8 cellular contexts compared by ENCODE assay signal in the genomic region with DNA sequence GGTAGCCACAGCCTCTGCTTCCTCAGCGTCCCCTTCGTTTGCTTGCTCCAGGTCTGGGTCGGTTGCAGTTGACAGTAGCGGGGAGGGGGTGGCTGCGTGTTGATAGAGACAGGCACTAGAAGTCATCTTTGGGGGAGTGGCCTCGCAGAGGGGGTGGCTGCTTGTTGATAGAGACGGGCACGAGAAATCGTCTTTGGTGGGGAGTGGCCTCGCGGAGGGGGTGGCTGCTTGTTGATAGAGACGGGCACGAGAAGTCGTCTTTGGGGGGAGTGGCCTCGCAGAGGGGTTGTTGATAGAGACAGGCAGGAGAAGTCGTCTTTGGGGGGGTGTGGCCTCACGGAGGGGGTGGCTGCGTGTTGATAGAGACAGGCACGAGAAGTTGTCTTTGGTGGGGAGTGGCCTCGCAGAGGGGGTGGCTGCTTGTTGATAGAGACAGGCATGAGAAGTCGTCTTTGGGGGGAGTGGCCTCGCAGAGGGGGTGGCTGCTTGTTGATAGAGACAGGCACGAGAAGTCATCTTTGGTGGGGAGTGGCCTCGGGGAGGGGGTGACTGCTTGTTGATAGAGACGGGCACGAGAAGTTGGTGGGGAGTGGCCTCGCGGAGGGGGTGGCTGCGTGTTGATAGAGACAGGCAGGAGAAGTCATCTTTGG.
A peak's percentile ranks its signal among the peaks of the same experiment; 100 is the strongest.
DNase-seq lines count a peak whose midpoint lies in the region; ATAC-seq, FAIRE-seq and TF ChIP-seq lines count a peak whose summit lies in the region.

No MANE protein-coding gene starts in this region.

- no peak for TF ChIP-seq POLR2A in transverse colon (IDR thresholded peaks at IDR 0.05)

- WGBS in transverse colon (ENCODE audit: low coverage in 1 of 2), 2 donors, result 7 to 17% methylated on average over 9 to 29 of the region's 29 CpGs

- peaks cover 34% of the 10 kb centered on the region for H3K4me1 Mint-ChIP-seq in astrocyte (ENCODE audit: low read depth, unreplicated experiment)

- CTCF ChIA-PET in PC-3 (lab: Charles Lee), result no interaction called here

- TF ChIP-seq CTCF in left ventricle myocardium inferior (IDR thresholded peaks at IDR 0.05; ENCODE audit: borderline replicate concordance), result no peak
- TF ChIP-seq CTCF in astrocyte (IDR thresholded peaks at IDR 0.05; ENCODE audit: insufficient read depth, low read depth, low read length), result no peak
- no peak for TF ChIP-seq CTCF in keratinocyte (optimal IDR thresholded peaks at IDR 0.05 in 1 of 3, IDR thresholded peaks at IDR 0.05 in 1 of 3, conservative IDR thresholded peaks at IDR 0.05 in 1 of 3; ENCODE audit: extremely low read depth in 1 of 3, insufficient read depth in 2 of 3, low read length in 3 of 3)
- no peak for TF ChIP-seq CTCF in transverse colon (IDR thresholded peaks at IDR 0.05)
- TF ChIP-seq CTCF in PC-3 (conservative IDR thresholded peaks at IDR 0.05; ENCODE audit: low read depth, low read length), result no peak

- POLR2A ChIA-PET in PC-3 (lab: Charles Lee; ENCODE audit: unreplicated experiment), result no interaction called here

- peaks cover 19% of the 10 kb centered on the region for H3K9me3 Mint-ChIP-seq in astrocyte (ENCODE audit: unreplicated experiment)

- intact Hi-C loops in left ventricle myocardium inferior (cut with micrococcal nuclease), result no loop called here
- intact Hi-C loops in Right ventricle myocardium superior (cut with DNase I), result no loop called here
- intact Hi-C loops in transverse colon (cut with DNase I; ENCODE audit: low total_unique reads), result no loop called here
- intact Hi-C loops in PC-3 (cut with micrococcal nuclease), result no loop called here

- no peak for ATAC-seq in Right ventricle myocardium superior (ENCODE audit: poor library complexity)
- no peak for ATAC-seq in HG02981 (IDR thresholded peaks at IDR 0.05; ENCODE audit: unreplicated experiment)
- ATAC-seq in PC-3, result no peak

- peak overlapping the region; percentile 70 for H3K9ac ChIP-seq in astrocyte (ENCODE audit: low read length)
- peak overlapping the region; percentile 39 for H3K9ac ChIP-seq in keratinocyte (ENCODE audit: control insufficient read depth, extremely low read depth, insufficient read depth, low read length)
- H3K9ac ChIP-seq in PC-3 (ENCODE audit: low read length), result no peak overlapping the region

- peak overlapping the region; percentile 90 for H3K27ac Mint-ChIP-seq in astrocyte (ENCODE audit: unreplicated experiment)

- H3K4me3 Mint-ChIP-seq in astrocyte (ENCODE audit: unreplicated experiment), result peak overlapping the region; percentile 78

- H2AFZ ChIP-seq in astrocyte (ENCODE audit: low read depth, low read length) (peak overlapping the region; percentile 77), keratinocyte (ENCODE audit: control insufficient read depth, low read length) (peak overlapping the region; percentile 51), PC-3 (ENCODE audit: low read length) (no peak overlapping the region)

- H3K79me2 ChIP-seq in astrocyte (ENCODE audit: insufficient read depth, low read length), result peaks cover 4% of the 10 kb centered on the region
- no peaks in the 10 kb centered on the region for H3K79me2 ChIP-seq in keratinocyte (ENCODE audit: control insufficient read depth, insufficient read depth, low read length)
- H3K79me2 ChIP-seq in PC-3 (ENCODE audit: low read length), result no peaks in the 10 kb centered on the region

- no peaks in the 10 kb centered on the region for H3K9me1 ChIP-seq in keratinocyte (ENCODE audit: control insufficient read depth, extremely low read depth, insufficient read depth, low read length)

- no peak for DNase-seq in left ventricle myocardium inferior
- no peak for DNase-seq in Right ventricle myocardium superior
- peak; percentile 35 for DNase-seq in astrocyte (ENCODE audit: low read depth)
- peak; percentile 19 for DNase-seq in keratinocyte (ENCODE audit: low read depth, low spot score)
- DNase-seq in transverse colon, result no peak
- DNase-seq in NCI-H2029 treated with DMSO at 0.1 percent for 48 hours (lab: John Stamatoyannopoulos, UW), result no peak
- no peak for DNase-seq in PC-3

- FAIRE-seq in astrocyte (lab: Jason Lieb, UNC), result no peak
- no peak for FAIRE-seq in keratinocyte (lab: Jason Lieb, UNC)

- no peaks in the 10 kb centered on the region for H3K27me3 Mint-ChIP-seq in astrocyte (ENCODE audit: low read depth, unreplicated experiment)

- H3F3A ChIP-seq in PC-3 (ENCODE audit: low read length, unreplicated experiment), result no peaks in the 10 kb centered on the region

- no peaks in the 10 kb centered on the region for H3K9me2 ChIP-seq in PC-3 (replicated peaks; ENCODE audit: low read length)

- dilution Hi-C loops in keratinocyte (cut with MboI; ENCODE audit: extremely low pct_ligation_motif_present, low sequenced_read_pairs), result no loop called here

- H3K27ac ChIP-seq in left ventricle myocardium inferior (replicated peaks) (no peak overlapping the region), astrocyte (ENCODE audit: low read depth, low read length) (peak overlapping the region; percentile 14), keratinocyte (ENCODE audit: control insufficient read depth, insufficient read depth, low read length) (peak overlapping the region; percentile 44), transverse colon (no peak overlapping the region), PC-3 (ENCODE audit: low read length) (no peak overlapping the region)

- TF ChIP-seq EP300 in transverse colon (IDR thresholded peaks at IDR 0.05; ENCODE audit: low read depth), result no peak

- no TSS peak for BruUV-seq in PC-3 (replicated peaks; lab: Mats Ljungman, UMichigan)

- H3K36me3 Mint-ChIP-seq in astrocyte (ENCODE audit: low read depth, unreplicated experiment), result peaks cover 11% of the 10 kb centered on the region

- H4K20me1 ChIP-seq in astrocyte (ENCODE audit: insufficient read depth, low read length) (peaks cover 14% of the 10 kb centered on the region), keratinocyte (ENCODE audit: control insufficient read depth, extremely low read depth, insufficient read depth, low read length) (no peaks in the 10 kb centered on the region), PC-3 (ENCODE audit: low read length) (no peaks in the 10 kb centered on the region)

- peak overlapping the region; percentile 51 for H3K4me3 ChIP-seq in left ventricle myocardium inferior
- peak overlapping the region; percentile 54 for H3K4me3 ChIP-seq in astrocyte (ENCODE audit: insufficient read depth, low read depth, low read length)
- peak overlapping the region; percentile 22 to 60 (median 43) for H3K4me3 ChIP-seq in keratinocyte (ENCODE audit: control insufficient read depth in 2 of 3, extremely low read depth in 1 of 3, insufficient read depth in 2 of 3, low read depth in 1 of 3, low read length in 3 of 3)
- peak overlapping the region in 3 of 4 donors; percentile 1 to 31 (median 15) for H3K4me3 ChIP-seq in transverse colon
- H3K4me3 ChIP-seq in PC-3 (ENCODE audit: low read length), result no peak overlapping the region

- H3K4me2 ChIP-seq in astrocyte (ENCODE audit: low read length) (peak overlapping the region; percentile 98), keratinocyte (ENCODE audit: control insufficient read depth, extremely low read depth, insufficient read depth, low read depth, low read length) (peak overlapping the region; percentile 84), PC-3 (ENCODE audit: low read length) (no peak overlapping the region)

- peaks cover 9% of the 10 kb centered on the region for H3K4me1 ChIP-seq in left ventricle myocardium inferior
- peaks cover 27% of the 10 kb centered on the region for H3K4me1 ChIP-seq in astrocyte (ENCODE audit: insufficient read depth, low read length)
- peaks cover 4% of the 10 kb centered on the region for H3K4me1 ChIP-seq in keratinocyte (ENCODE audit: control insufficient read depth, extremely low read depth, insufficient read depth, low read length)
- peaks cover 0 to 9% (median 6%) of the 10 kb centered on the region in 4 donors for H3K4me1 ChIP-seq in transverse colon
- H3K4me1 ChIP-seq in PC-3 (ENCODE audit: insufficient read depth, low read length), result no peaks in the 10 kb centered on the region

- in situ Hi-C loops in transverse colon (cut with MboI; ENCODE audit: low pct_ligation_motif_present in 1 of 4, low pct_unique_long_range_greater_than_20kb in 1 of 4, low sequenced_read_pairs in 3 of 4), result no loop called here

- no peaks in the 10 kb centered on the region for H3K36me3 ChIP-seq in left ventricle myocardium inferior
- H3K36me3 ChIP-seq in astrocyte (ENCODE audit: insufficient read depth, low read length), result no peaks in the 10 kb centered on the region
- H3K36me3 ChIP-seq in keratinocyte (ENCODE audit: control insufficient read depth in 2 of 2, extremely low read depth in 1 of 2, insufficient read depth in 2 of 2, low read length in 2 of 2), result peaks cover 0 to 2% of the 10 kb centered on the region in 2 experiments
- H3K36me3 ChIP-seq in transverse colon, result no peaks in the 10 kb centered on the region
- no peaks in the 10 kb centered on the region for H3K36me3 ChIP-seq in PC-3 (ENCODE audit: low read depth, low read length)

- H3K27me3 ChIP-seq in left ventricle myocardium inferior (ENCODE audit: low read depth), result no peaks in the 10 kb centered on the region
- no peaks in the 10 kb centered on the region for H3K27me3 ChIP-seq in astrocyte (ENCODE audit: insufficient read depth, low read length)
- no peaks in the 10 kb centered on the region for H3K27me3 ChIP-seq in keratinocyte (ENCODE audit: control insufficient read depth, extremely low read depth, insufficient read depth, low read length)
- H3K27me3 ChIP-seq in transverse colon, result no peaks in the 10 kb centered on the region
- no peaks in the 10 kb centered on the region for H3K27me3 ChIP-seq in PC-3 (ENCODE audit: low read length)

- H3K9me3 ChIP-seq in left ventricle myocardium inferior (replicated peaks) (peaks cover 10% of the 10 kb centered on the region), astrocyte (ENCODE audit: insufficient read depth, low read depth, low read length) (peaks cover 4% of the 10 kb centered on the region), keratinocyte (ENCODE audit: control insufficient read depth, low read depth, low read length) (no peaks in the 10 kb centered on the region), transverse colon (no peaks in the 10 kb centered on the region), PC-3 (ENCODE audit: low read length) (no peaks in the 10 kb centered on the region)

Comparison
In these comparisons a context has a peak if more than half of its experiments do, and no peak if none do; other contexts are left out.
1. DNase-seq: peak in astrocyte (single experiment) and keratinocyte (single experiment); none in left ventricle myocardium inferior (single experiment), Right ventricle myocardium superior (single experiment), transverse colon (single experiment), NCI-H2029 treated with DMSO at 0.1 percent for 48 hours (single experiment) and PC-3 (single experiment).
2. H3K27ac ChIP-seq: peak in astrocyte (single experiment) and keratinocyte (single experiment); none in left ventricle myocardium inferior (single experiment), transverse colon (0 of 4) and PC-3 (single experiment).